8 cellular contexts compared by ENCODE assay signal in genomic region chr4:186587416-186588018, GRCh38. TPM values are rescaled to one million over a fixed set of nuclear protein-coding genes. Genes with fewer than 3 reads are reported as not detected.
DNase-seq lines count a peak whose midpoint lies in the region; TF ChIP-seq lines count a peak whose summit lies in the region.

No MANE protein-coding gene starts in this region.

- TF ChIP-seq CTCF in HFF-Myc (IDR thresholded peaks at IDR 0.05; ENCODE audit: low read depth, low read length, missing control alignments) (peak; percentile 83), OCI-LY3 (IDR thresholded peaks at IDR 0.05; ENCODE audit: low read depth, low read length) (peak; percentile 44), fibroblast of pulmonary artery (IDR thresholded peaks at IDR 0.05; ENCODE audit: low read length, missing control alignments) (peak; percentile 92), osteoblast (IDR thresholded peaks at IDR 0.05; ENCODE audit: extremely low read depth, low read depth, low read length) (peak; percentile 91), type B pancreatic cell (conservative IDR thresholded peaks at IDR 0.05) (peak; percentile 98)

- DNase-seq in NCI-H82 (lab: John Stamatoyannopoulos, UW): peak; percentile 51
- no peak for DNase-seq in NCI-H82 treated with DMSO at 0.1 percent for 48 hours (lab: John Stamatoyannopoulos, UW; ENCODE audit: unreplicated experiment)
- DNase-seq in HFF-Myc (ENCODE audit: extremely low read depth, low read depth): no peak
- DNase-seq in activated T-cell treated with anti-CD3 and anti-CD28 coated beads, Interleukin-2, amount 50 U/mL, for 24 hours: peak; percentile 66
- peak; percentile 81 for DNase-seq in fibroblast of pulmonary artery (ENCODE audit: low read depth)
- no peak for DNase-seq in osteoblast (ENCODE audit: insufficient read length, low spot score, missing footprints)
- no peak for DNase-seq in type B pancreatic cell (ENCODE audit: extremely low spot score, unreplicated experiment)

- H3K36me3 Mint-ChIP-seq in activated T-cell treated with anti-CD3 and anti-CD28 coated beads, Interleukin-2, amount 50 U/mL, for 24 hours (ENCODE audit: low read depth): no peaks in the 10 kb centered on the region
- peaks cover 39% of the 10 kb centered on the region for H3K36me3 Mint-ChIP-seq in type B pancreatic cell

- H3K27me3 Mint-ChIP-seq in activated T-cell treated with anti-CD3 and anti-CD28 coated beads, Interleukin-2, amount 50 U/mL, for 24 hours: peaks cover 4% of the 10 kb centered on the region
- H3K27me3 Mint-ChIP-seq in type B pancreatic cell: no peaks in the 10 kb centered on the region

- H3K4me2 ChIP-seq in OCI-LY3 (ENCODE audit: low read length): no peak overlapping the region
- H3K4me2 ChIP-seq in osteoblast (ENCODE audit: insufficient read depth, low read length): no peak overlapping the region

- H3K79me2 ChIP-seq in OCI-LY3 (ENCODE audit: low read length) (no peaks in the 10 kb centered on the region), osteoblast (ENCODE audit: insufficient read depth, low read length) (peaks cover 36% of the 10 kb centered on the region)

- H3K27ac ChIP-seq in OCI-LY3 (ENCODE audit: low read length) (no peak overlapping the region), osteoblast (ENCODE audit: low read depth, low read length) (no peak overlapping the region)

- no peak overlapping the region for H2AFZ ChIP-seq in OCI-LY3 (ENCODE audit: low read depth, low read length)
- H2AFZ ChIP-seq in osteoblast (ENCODE audit: low read length): no peak overlapping the region

- H3K4me3 Mint-ChIP-seq in activated T-cell treated with anti-CD3 and anti-CD28 coated beads, Interleukin-2, amount 50 U/mL, for 24 hours: no peak overlapping the region
- H3K4me3 Mint-ChIP-seq in type B pancreatic cell: no peak overlapping the region

- H3K4me1 Mint-ChIP-seq in activated T-cell treated with anti-CD3 and anti-CD28 coated beads, Interleukin-2, amount 50 U/mL, for 24 hours (ENCODE audit: low read depth): no peaks in the 10 kb centered on the region
- peaks cover 10% of the 10 kb centered on the region for H3K4me1 Mint-ChIP-seq in type B pancreatic cell (ENCODE audit: unreplicated experiment)

- no peak overlapping the region for H3K9ac ChIP-seq in OCI-LY3 (ENCODE audit: low read length)

- H3K9me3 ChIP-seq in OCI-LY3 (ENCODE audit: insufficient read depth, low read length) (no peaks in the 10 kb centered on the region), osteoblast (ENCODE audit: low read depth, low read length) (no peaks in the 10 kb centered on the region)

- H3K4me1 ChIP-seq in OCI-LY3 (ENCODE audit: low read length) (no peaks in the 10 kb centered on the region), osteoblast (ENCODE audit: insufficient read depth, low read length) (no peaks in the 10 kb centered on the region)

- H3K36me3 ChIP-seq in OCI-LY3 (replicated peaks; ENCODE audit: low read depth, low read length) (no peaks in the 10 kb centered on the region), osteoblast (ENCODE audit: insufficient read depth, low read length) (peaks cover 72% of the 10 kb centered on the region)

- no peak overlapping the region for H3K4me3 ChIP-seq in HFF-Myc (replicated peaks; ENCODE audit: low read depth, low read length)
- no peak overlapping the region for H3K4me3 ChIP-seq in OCI-LY3 (ENCODE audit: low read length)
- no peak overlapping the region for H3K4me3 ChIP-seq in fibroblast of pulmonary artery (replicated peaks; ENCODE audit: low read depth, low read length)
- no peak overlapping the region for H3K4me3 ChIP-seq in osteoblast (ENCODE audit: insufficient read depth, low read length)

- H3K27me3 ChIP-seq in OCI-LY3 (ENCODE audit: low read depth, low read length): no peaks in the 10 kb centered on the region
- no peaks in the 10 kb centered on the region for H3K27me3 ChIP-seq in osteoblast (ENCODE audit: insufficient read depth, low read length)

- H3K27ac Mint-ChIP-seq in activated T-cell treated with anti-CD3 and anti-CD28 coated beads, Interleukin-2, amount 50 U/mL, for 24 hours: no peak overlapping the region
- H3K27ac Mint-ChIP-seq in type B pancreatic cell: no peak overlapping the region

- no peaks in the 10 kb centered on the region for H4K20me1 ChIP-seq in OCI-LY3 (ENCODE audit: insufficient read depth, low read length)
- H4K20me1 ChIP-seq in osteoblast (ENCODE audit: insufficient read depth, low read length): peaks cover 23% of the 10 kb centered on the region

- H3K9me3 Mint-ChIP-seq in activated T-cell treated with anti-CD3 and anti-CD28 coated beads, Interleukin-2, amount 50 U/mL, for 24 hours: peaks cover 2% of the 10 kb centered on the region
- H3K9me3 Mint-ChIP-seq in type B pancreatic cell: no peaks in the 10 kb centered on the region

RNA-seq across cellular contexts. Expression of gene MTNR1A, which starts 32.1 kb away (rescaled TPM):
- not detected in 2 replicates for total RNA-seq in osteoblast
- total RNA-seq in type B pancreatic cell (ENCODE audit: low replicate concordance): 0.39 and 0.43 TPM in 2 replicates

Comparison
In these comparisons a context has a peak if more than half of its experiments do, and no peak if none do; other contexts are left out.
1. DNase-seq: peak in NCI-H82 (single experiment), activated T-cell treated with anti-CD3 and anti-CD28 coated beads, Interleukin-2, amount 50 U/mL, for 24 hours (single experiment) and fibroblast of pulmonary artery (single experiment); none in NCI-H82 treated with DMSO at 0.1 percent for 48 hours (single experiment), HFF-Myc (single experiment), osteoblast (single experiment) and type B pancreatic cell (single experiment).
2. CTCF ChIP-seq: peak in every context shown above with its lines; median percentile 98 in type B pancreatic cell; 92 in fibroblast of pulmonary artery; 91 in osteoblast; 83 in HFF-Myc; 44 in OCI-LY3.